In genomic region chrX:150200820-150201287, GRCh38 we compare ENCODE assay signal across 8 cellular contexts.
DNase-seq lines count a peak whose midpoint lies in the region; ATAC-seq, FAIRE-seq and TF ChIP-seq lines count a peak whose summit lies in the region.

No MANE protein-coding gene starts in this region.

- H3K4me1 Mint-ChIP-seq in astrocyte (ENCODE audit: low read depth, unreplicated experiment), result peaks cover 11% of the 10 kb centered on the region

- ATAC-seq in GM19035 (IDR thresholded peaks at IDR 0.05; ENCODE audit: unreplicated experiment), result peak; percentile 99
- peak; percentile 97 for ATAC-seq in HG03097 (IDR thresholded peaks at IDR 0.05; ENCODE audit: low FRiP score, unreplicated experiment)
- ATAC-seq in upper lobe of left lung (ENCODE audit: low FRiP score in 2 of 2), result peak; percentile 54 to 88

- H3K36me3 ChIP-seq in astrocyte (ENCODE audit: insufficient read depth, low read length), result no peaks in the 10 kb centered on the region
- H3K36me3 ChIP-seq in upper lobe of left lung, result no peaks in the 10 kb centered on the region

- no peaks in the 10 kb centered on the region for H3K79me2 ChIP-seq in astrocyte (ENCODE audit: insufficient read depth, low read length)

- no peaks in the 10 kb centered on the region for H3K9me3 Mint-ChIP-seq in astrocyte (ENCODE audit: unreplicated experiment)

- peak in 1 of 4 donors; percentile 88 for TF ChIP-seq EP300 in upper lobe of left lung (IDR thresholded peaks at IDR 0.05)

- H3K4me3 Mint-ChIP-seq in astrocyte (ENCODE audit: unreplicated experiment), result no peak overlapping the region

- H3K4me3 ChIP-seq in astrocyte (ENCODE audit: insufficient read depth, low read depth, low read length) (no peak overlapping the region), upper lobe of left lung (no peak overlapping the region)

- peak; percentile 100 for FAIRE-seq in astrocyte (lab: Jason Lieb, UNC)

- H3K27ac Mint-ChIP-seq in astrocyte (ENCODE audit: unreplicated experiment), result no peak overlapping the region

- no peaks in the 10 kb centered on the region for H3K9me3 ChIP-seq in astrocyte (ENCODE audit: insufficient read depth, low read depth, low read length)
- no peaks in the 10 kb centered on the region for H3K9me3 ChIP-seq in upper lobe of left lung

- H3K27ac ChIP-seq in astrocyte (ENCODE audit: low read depth, low read length), result peak overlapping the region; percentile 53
- peak overlapping the region in 1 of 4 donors; percentile 54 for H3K27ac ChIP-seq in upper lobe of left lung

- peak; percentile 5 for DNase-seq in Ammon's horn (ENCODE audit: low spot score)
- DNase-seq in RPMI7951 (ENCODE audit: low read depth), result peak; percentile 100
- peak; percentile 97 for DNase-seq in astrocyte (ENCODE audit: low read depth)
- DNase-seq in mesenteric fat pad (ENCODE audit: low spot score), result peak; percentile 85
- peak in 1 of 2 donors; percentile 77 for DNase-seq in upper lobe of left lung
- DNase-seq in NCI-H146 (lab: John Stamatoyannopoulos, UW), result no peak

- H3K27me3 ChIP-seq in astrocyte (ENCODE audit: insufficient read depth, low read length) (no peaks in the 10 kb centered on the region), upper lobe of left lung (no peaks in the 10 kb centered on the region)

- no peak overlapping the region for H3K9ac ChIP-seq in astrocyte (ENCODE audit: low read length)

- H4K20me1 ChIP-seq in astrocyte (ENCODE audit: insufficient read depth, low read length), result no peaks in the 10 kb centered on the region

- no peak for TF ChIP-seq POLR2A in upper lobe of left lung (IDR thresholded peaks at IDR 0.05)

- no peaks in the 10 kb centered on the region for H3K27me3 Mint-ChIP-seq in astrocyte (ENCODE audit: low read depth, unreplicated experiment)

- H2AFZ ChIP-seq in astrocyte (ENCODE audit: low read depth, low read length), result no peak overlapping the region

- WGBS in upper lobe of left lung, 2 donors, result 61 to 90% methylated on average over 2 to 5 of the region's 5 CpGs

- H3K36me3 Mint-ChIP-seq in astrocyte (ENCODE audit: low read depth, unreplicated experiment), result no peaks in the 10 kb centered on the region

- H3K4me1 ChIP-seq in astrocyte (ENCODE audit: insufficient read depth, low read length) (peaks cover 11% of the 10 kb centered on the region), upper lobe of left lung (peaks cover 0 to 3% (median 0%) of the 10 kb centered on the region in 4 donors)

- no peak for TF ChIP-seq CTCF in astrocyte (IDR thresholded peaks at IDR 0.05; ENCODE audit: insufficient read depth, low read depth, low read length)
- no peak for TF ChIP-seq CTCF in upper lobe of left lung (IDR thresholded peaks at IDR 0.05)

- peak overlapping the region; percentile 52 for H3K4me2 ChIP-seq in astrocyte (ENCODE audit: low read length)
